9 cellular contexts compared by ENCODE assay signal in the genomic region with DNA sequence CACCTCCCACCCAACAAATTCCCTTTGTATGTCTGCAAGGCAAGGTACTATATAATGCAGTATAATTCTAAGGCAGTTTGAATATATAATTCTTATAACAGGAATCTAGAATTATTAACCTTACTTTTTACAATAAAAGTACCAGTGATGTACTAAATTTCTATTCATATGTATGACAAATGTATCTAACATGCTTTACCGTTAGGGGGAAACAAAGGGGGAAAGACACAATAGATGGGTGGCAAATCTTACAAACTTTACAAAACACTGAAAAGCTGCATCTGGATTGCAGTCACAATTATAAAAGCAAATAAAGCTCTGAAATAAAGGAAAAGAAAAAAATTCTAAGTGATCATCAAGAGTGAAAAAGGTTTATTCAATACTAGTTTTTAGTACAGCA. TPM values are rescaled to one million over a fixed set of nuclear protein-coding genes. Genes with fewer than 3 reads are reported as not detected.
DNase-seq lines count a peak whose midpoint lies in the region; TF ChIP-seq lines count a peak whose summit lies in the region.
"Had no signal": no experiment of that assay in that cellular context is flagged by ENCODE, and none has a peak within 500 bp of the region (broad histone marks: within the 10 kb centered on the region; RNA-seq: fewer than 3 reads in every experiment).

No MANE protein-coding gene starts in this region.

- no peaks in the 10 kb centered on the region for H3K9me3 ChIP-seq in SJCRH30 (replicated peaks)

- POLR2A ChIA-PET in RWPE1 (lab: Yijun Ruan, JAX; ENCODE audit: low non-redundant PET), result interaction anchor here (0.6 kb wide), 1 partner anchor 140 kb away, joined by 3 read pairs; no protein-coding TSS in a partner anchor

- H3K9me3 Mint-ChIP-seq in HFFc6, result no peaks in the 10 kb centered on the region
- peaks cover 21% of the 10 kb centered on the region for H3K9me3 Mint-ChIP-seq in glutamatergic neuron (ENCODE audit: unreplicated experiment)
- H3K9me3 Mint-ChIP-seq: activated T-helper 1 cell treated with anti-CD3 and anti-CD28 coated beads, Interleukin-12 subunit alpha, Interleukin-12 subunit beta, Interleukin-2, Interleukin-4 antibody, amounts not matched to agents 30 ng/mL and 10 ng/mL and 1 ng/mL, durations not matched to agents 14 hours and 24 hours and 36 hours; stimulated activated naive CD8-positive, alpha-beta T cell treated with anti-CD3 and anti-CD28 coated beads, Interleukin-15, amount 100 ng/mL, for 72 hours had no signal

- CTCF ChIA-PET in RWPE1 (lab: Yijun Ruan, JAX), result interaction anchor here (0.6 to 0.8 kb wide), 3 partner anchors 8 to 41 kb away, joined by 3 to 5 read pairs (median 3); no protein-coding TSS in a partner anchor

- TF ChIP-seq CTCF in HFFc6 (IDR thresholded peaks at IDR 0.05) (no peak), glutamatergic neuron (IDR thresholded peaks at IDR 0.05; ENCODE audit: partially characterized antibody, unreplicated experiment) (no peak), RWPE1 (conservative IDR thresholded peaks at IDR 0.05; ENCODE audit: low read depth) (no peak)

- 0 out of 2 replicates have a peak, but pooled peaks cover 5% of the 10 kb centered on the region for H3K36me3 Mint-ChIP-seq in HFFc6 (ENCODE audit: low read depth)
- H3K36me3 Mint-ChIP-seq in glutamatergic neuron (ENCODE audit: unreplicated experiment), result no peaks in the 10 kb centered on the region

- no peaks in the 10 kb centered on the region for H3K27me3 ChIP-seq in SJCRH30

- no peaks in the 10 kb centered on the region for H3K36me3 ChIP-seq in SJCRH30

- H3K4me3 Mint-ChIP-seq in HFFc6 (peak overlapping the region; percentile 96), glutamatergic neuron (ENCODE audit: unreplicated experiment) (peak overlapping the region; percentile 95)
- H3K4me3 Mint-ChIP-seq: stimulated activated naive CD8-positive, alpha-beta T cell treated with anti-CD3 and anti-CD28 coated beads, Interleukin-15, amount 100 ng/mL, for 72 hours had no signal

- H3K4me3 ChIP-seq in SJCRH30, result peak overlapping the region; percentile 66
- peak overlapping the region in 5 of 7 experiments; percentile 59 to 81 (median 72) for H3K4me3 ChIP-seq in skin epidermis

- no peak for DNase-seq in HFFc6
- peak in 1 of 2 experiments; percentile 11 for DNase-seq in SJCRH30
- no peak for DNase-seq in glutamatergic neuron
- no peak for DNase-seq in RWPE1 (ENCODE audit: low spot score)
- DNase-seq in ureter (ENCODE audit: low spot score), result no peak
- DNase-seq in substantia nigra (lab: John Stamatoyannopoulos, UW), result no peak
- DNase-seq: stimulated activated naive CD8-positive, alpha-beta T cell treated with anti-CD3 and anti-CD28 coated beads, Interleukin-15, amount 100 ng/mL, for 72 hours had no signal

- H3K27ac ChIP-seq in SJCRH30 (no peak overlapping the region), skin epidermis (no peak overlapping the region), RWPE1 (no peak overlapping the region), substantia nigra (ENCODE audit: low read depth, low read length, poor library complexity, severe bottlenecking) (no peak overlapping the region)

- H3K27me3 Mint-ChIP-seq in HFFc6 (ENCODE audit: insufficient read depth), result peaks cover 7% of the 10 kb centered on the region
- H3K27me3 Mint-ChIP-seq in glutamatergic neuron (ENCODE audit: unreplicated experiment), result peaks cover 20% of the 10 kb centered on the region

- no peak overlapping the region for H3K27ac Mint-ChIP-seq in HFFc6
- H3K27ac Mint-ChIP-seq in glutamatergic neuron (ENCODE audit: unreplicated experiment), result peak overlapping the region; percentile 100
- H3K27ac Mint-ChIP-seq: activated T-helper 1 cell treated with anti-CD3 and anti-CD28 coated beads, Interleukin-12 subunit alpha, Interleukin-12 subunit beta, Interleukin-2, Interleukin-4 antibody, amounts not matched to agents 30 ng/mL and 10 ng/mL and 1 ng/mL, durations not matched to agents 14 hours and 24 hours and 36 hours; stimulated activated naive CD8-positive, alpha-beta T cell treated with anti-CD3 and anti-CD28 coated beads, Interleukin-15, amount 100 ng/mL, for 72 hours had no signal

- H3K4me1 ChIP-seq in SJCRH30, result peaks cover 11% of the 10 kb centered on the region; the same call in 1 of the 2 replicates

- H3K4me1 Mint-ChIP-seq in HFFc6 (ENCODE audit: low read depth) (peaks cover 56% of the 10 kb centered on the region), glutamatergic neuron (ENCODE audit: low read depth, unreplicated experiment) (peaks cover 11% of the 10 kb centered on the region)

RNA-seq across cellular contexts. Expression of gene PIK3R3, which starts 2.3 kb away (rescaled TPM):
- 1 to 10 TPM; 5.4 to 8.9 (median 6.0) TPM for total RNA-seq in HFFc6 (2021; fragmentation: NEBNext Ultra II Directional; extraction: Animal tissue kit (Norgen Biotek cat#: 25700))
- 19.5 and 23.5 TPM in 2 replicates for total RNA-seq in SJCRH30 (2014; rRNA removed; shearing (Covaris generic))
- total RNA-seq in glutamatergic neuron (ENCODE audit: unreplicated experiment), result 156 TPM
- total RNA-seq in ureter, result 55.8 TPM

RNA-seq across cellular contexts. Expression of gene TSPAN1, which starts 44.7 kb away (rescaled TPM):
- total RNA-seq in HFFc6 (2021; fragmentation: NEBNext Ultra II Directional; extraction: Animal tissue kit (Norgen Biotek cat#: 25700)), result 1 to 10 TPM in 3 of 6 experiments, under 1 TPM in 3; 0.80 to 1.9 (median 1.1) TPM
- total RNA-seq in SJCRH30 (2014; rRNA removed; shearing (Covaris generic)), result not detected in 2 replicates
- 2.3 TPM for total RNA-seq in glutamatergic neuron (ENCODE audit: unreplicated experiment)
- 144 TPM for total RNA-seq in ureter
- total RNA-seq: activated T-helper 1 cell treated with anti-CD3 and anti-CD28 coated beads, Interleukin-12 subunit alpha, Interleukin-12 subunit beta, Interleukin-2, Interleukin-4 antibody, amounts not matched to agents 30 ng/mL and 10 ng/mL and 1 ng/mL, durations not matched to agents 14 hours and 24 hours and 36 hours had no signal

RNA-seq across cellular contexts. Expression of gene P3R3URF, which starts 46.1 kb away (rescaled TPM):
- not detected for total RNA-seq in HFFc6 (2021; fragmentation: NEBNext Ultra II Directional; extraction: Animal tissue kit (Norgen Biotek cat#: 25700))
- not detected in 2 replicates for total RNA-seq in SJCRH30 (2014; rRNA removed; shearing (Covaris generic))
- total RNA-seq in glutamatergic neuron (ENCODE audit: unreplicated experiment), result not detected
- total RNA-seq in ureter, result not detected
- total RNA-seq: activated T-helper 1 cell treated with anti-CD3 and anti-CD28 coated beads, Interleukin-12 subunit alpha, Interleukin-12 subunit beta, Interleukin-2, Interleukin-4 antibody, amounts not matched to agents 30 ng/mL and 10 ng/mL and 1 ng/mL, durations not matched to agents 14 hours and 24 hours and 36 hours had no signal

Comparison
In these comparisons a context has a peak if more than half of its experiments do, and no peak if none do; other contexts are left out.
1. RNA of gene TSPAN1, which starts 44.7 kb away (total RNA-seq): 144 TPM in ureter (single experiment); 2.3 TPM in glutamatergic neuron (single experiment), 0.80 to 1.9 TPM in HFFc6 and not detected in SJCRH30; every median in the first group is over 10 times any median in the second.